In genomic region chr18:50609171-50609570, GRCh38 we compare ENCODE assay signal across 10 cellular contexts. TPM values are rescaled to one million over a fixed set of nuclear protein-coding genes. Genes with fewer than 3 reads are reported as not detected.
"Had no signal": no experiment of that assay in that cellular context is flagged by ENCODE, and none has a peak within 500 bp of the region (broad histone marks: within the 10 kb centered on the region; RNA-seq: fewer than 3 reads in every experiment).

No MANE protein-coding gene starts in this region.

RNA-seq across cellular contexts. Expression of gene MAPK4, which starts 49.3 kb away (rescaled TPM):
- total RNA-seq: activated naive CD4-positive, alpha-beta T cell treated with anti-CD3 and anti-CD28 coated beads for 36 hours; activated naive CD4-positive, alpha-beta T cell treated with anti-CD3 and anti-CD28 coated beads, Interleukin-2, amount 50 U/mL, for 72 hours; activated naive CD8-positive, alpha-beta T cell treated with anti-CD3 and anti-CD28 coated beads for 36 hours; activated naive CD8-positive, alpha-beta T cell treated with anti-CD3 and anti-CD28 coated beads, Interleukin-2, amount 10 ng/mL, durations not matched to agents 7 days and 5 days; activated T-cell treated with anti-CD3 and anti-CD28 coated beads, Interleukin-2, amount 50 U/mL, for 4 hours; activated T-cell treated with anti-CD3 and anti-CD28 coated beads, Interleukin-2, amount 50 U/mL, for 72 hours; activated T-helper 1 cell treated with anti-CD3 and anti-CD28 coated beads, Interleukin-12 subunit alpha, Interleukin-12 subunit beta, Interleukin-2, Interleukin-4 antibody, amounts not matched to agents 30 ng/mL and 10 ng/mL and 1 ng/mL, durations not matched to agents 14 hours and 24 hours and 36 hours; activated T-helper 17 cell treated with anti-CD3 and anti-CD28 coated beads, Interleukin-2, amount 50 U/mL, for 72 hours; activated T-helper 2 cell treated with anti-CD3 and anti-CD28 coated beads, Interferon-gamma antibody, Interleukin-2, Interleukin-4, amounts not matched to agents 10 μg/mL and 5 μg/mL and 100 μg/mL, durations not matched to agents 14 hours and 24 hours and 36 hours; bronchial epithelial cell had no signal
